In the genomic region with DNA sequence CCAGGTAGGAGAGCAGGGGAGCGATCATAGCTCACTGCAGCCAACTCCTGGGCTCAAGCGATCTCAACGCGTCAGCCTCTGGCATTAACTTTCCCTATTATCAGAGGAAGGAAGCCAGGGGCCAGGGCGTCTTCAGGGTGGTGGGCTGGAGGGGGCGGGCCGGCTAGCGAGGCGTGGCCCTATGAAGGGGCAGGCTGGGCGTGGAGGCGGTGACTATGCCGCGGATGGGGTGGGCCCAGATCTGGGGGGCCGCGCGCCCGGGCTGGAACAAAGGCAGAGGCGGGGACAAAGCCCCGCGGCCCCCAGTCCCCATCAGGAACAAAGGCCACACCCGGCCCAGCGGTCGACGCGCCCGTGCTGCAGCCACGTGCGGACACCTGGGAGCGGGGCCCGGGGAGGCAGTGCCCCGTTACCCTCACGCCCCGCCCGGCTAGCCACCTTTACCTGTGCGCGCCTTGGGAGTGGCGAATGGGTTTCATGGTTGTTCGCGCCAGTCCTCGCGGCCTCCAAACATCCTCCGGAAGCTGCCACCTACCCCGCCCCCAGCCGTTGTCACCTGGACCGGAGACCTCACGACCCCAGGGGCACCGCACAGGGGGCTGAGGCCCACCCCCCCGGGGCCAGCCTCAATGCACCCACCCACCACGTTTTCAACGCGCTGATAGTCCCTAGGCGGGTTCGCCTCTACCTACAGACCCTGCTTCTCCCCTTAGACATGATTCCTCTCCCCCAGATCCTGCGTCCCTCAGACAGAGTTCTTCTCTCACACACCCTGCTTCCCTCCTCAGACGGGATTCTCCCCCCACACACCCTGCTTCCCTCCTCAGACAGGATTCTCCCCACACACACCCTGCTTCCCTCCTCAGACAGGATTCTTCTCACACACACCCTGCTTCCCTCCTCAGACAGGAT, we compare ENCODE assay signal across 8 cellular contexts. TPM values are rescaled to one million over a fixed set of nuclear protein-coding genes. Genes with fewer than 3 reads are reported as not detected.
DNase-seq lines count a peak whose midpoint lies in the region; ATAC-seq, FAIRE-seq and TF ChIP-seq lines count a peak whose summit lies in the region.

No MANE protein-coding gene starts in this region.

- TF ChIP-seq CTCF in DND-41 (IDR thresholded peaks at IDR 0.05; ENCODE audit: borderline replicate concordance, extremely low read depth, low read length, poor library complexity, severe bottlenecking) = no peak
- TF ChIP-seq CTCF in bronchial epithelial cell (IDR thresholded peaks at IDR 0.05; ENCODE audit: insufficient read depth, low read length, severe bottlenecking) = no peak
- TF ChIP-seq CTCF in upper lobe of left lung (IDR thresholded peaks at IDR 0.05) = no peak

- H4K91ac ChIP-seq in mesenchymal stem cell (ENCODE audit: low read length) = peak overlapping the region; percentile 81

- peak overlapping the region; percentile 83 for H4K8ac ChIP-seq in mesenchymal stem cell (ENCODE audit: low read length)

- FAIRE-seq in bronchial epithelial cell (lab: Jason Lieb, UNC) (no peak), frontal cortex (lab: Jason Lieb, UNC) (no peak), urothelium cell line (lab: Jason Lieb, UNC) (no peak)

- peaks cover 6% of the 10 kb centered on the region for H3K27me3 ChIP-seq in DND-41 (ENCODE audit: insufficient read depth, low read length, poor library complexity)
- no peaks in the 10 kb centered on the region for H3K27me3 ChIP-seq in bronchial epithelial cell (ENCODE audit: control insufficient read depth, insufficient read depth, low read length)
- H3K27me3 ChIP-seq in mesenchymal stem cell (ENCODE audit: control insufficient read depth in 1 of 2, insufficient read depth in 1 of 2, low read length in 2 of 2) = peaks cover 33 to 44% of the 10 kb centered on the region in 2 experiments
- peaks cover 0 to 9% (median 3%) of the 10 kb centered on the region in 4 donors for H3K27me3 ChIP-seq in upper lobe of left lung

- TF ChIP-seq POLR2A in upper lobe of left lung (IDR thresholded peaks at IDR 0.05) = no peak

- DNase-seq in DND-41 (peak; percentile 86), NCI-H82 (lab: John Stamatoyannopoulos, UW) (peak; percentile 94), bronchial epithelial cell (ENCODE audit: low read depth) (no peak), mesenchymal stem cell (no peak), upper lobe of left lung (peak in 1 of 2 donors; percentile 87), frontal cortex (ENCODE audit: low spot score in 2 of 2) (no peak), urothelium cell line (ENCODE audit: low spot score) (no peak)

- no peaks in the 10 kb centered on the region for H3K79me1 ChIP-seq in mesenchymal stem cell (replicated peaks; ENCODE audit: low read length, poor library complexity, severe bottlenecking)

- H2BK120ac ChIP-seq in mesenchymal stem cell (ENCODE audit: low read depth, low read length) = no peak overlapping the region

- H2BK15ac ChIP-seq in mesenchymal stem cell (ENCODE audit: low read depth, poor library complexity, severe bottlenecking) = no peak overlapping the region

- H2AFZ ChIP-seq in DND-41 (ENCODE audit: low read depth, low read length) (peak overlapping the region; percentile 93), mesenchymal stem cell (ENCODE audit: low read depth, low read length) (peak overlapping the region; percentile 60)

- H3K9me3 ChIP-seq in DND-41 (ENCODE audit: insufficient read depth, low read length, severe bottlenecking) = no peaks in the 10 kb centered on the region
- H3K9me3 ChIP-seq in mesenchymal stem cell (ENCODE audit: control insufficient read depth, low read length) = no peaks in the 10 kb centered on the region
- no peaks in the 10 kb centered on the region for H3K9me3 ChIP-seq in upper lobe of left lung

- ATAC-seq in DND-41 (ENCODE audit: insufficient read depth, low read depth) = peak; percentile 95
- ATAC-seq in upper lobe of left lung (ENCODE audit: low FRiP score in 2 of 2) = peak; percentile 52 to 82
- ATAC-seq in GM19023 (IDR thresholded peaks at IDR 0.05; ENCODE audit: unreplicated experiment) = no peak

- H4K20me1 ChIP-seq in DND-41 (ENCODE audit: insufficient read depth, low read length) = no peaks in the 10 kb centered on the region

- peak overlapping the region in 1 of 2 experiments; percentile 50 for H3K23ac ChIP-seq in mesenchymal stem cell (ENCODE audit: low read length in 2 of 2)

- H2BK12ac ChIP-seq in mesenchymal stem cell (ENCODE audit: low read length in 2 of 2) = peak overlapping the region in 1 of 2 experiments; percentile 15

- peak overlapping the region; percentile 12 to 75 for H3K18ac ChIP-seq in mesenchymal stem cell (ENCODE audit: low read depth in 1 of 2, low read length in 2 of 2)

- no peak for TF ChIP-seq EP300 in upper lobe of left lung (IDR thresholded peaks at IDR 0.05)

- H3K4me3 ChIP-seq in DND-41 (ENCODE audit: low read depth in 1 of 2, low read length in 2 of 2) = peak overlapping the region; percentile 30 to 61; a peak in 3 of 4 replicates
- peak overlapping the region; percentile 35 for H3K4me3 ChIP-seq in bronchial epithelial cell (ENCODE audit: low read depth, low read length)
- H3K4me3 ChIP-seq in mesenchymal stem cell (ENCODE audit: insufficient read depth in 1 of 2, low read depth in 1 of 2, low read length in 2 of 2) = peak overlapping the region in 1 of 2 experiments; percentile 53
- peak overlapping the region in 3 of 4 donors; percentile 34 to 42 (median 41) for H3K4me3 ChIP-seq in upper lobe of left lung

- no peaks in the 10 kb centered on the region for H3K79me2 ChIP-seq in DND-41 (ENCODE audit: insufficient read depth, low read length)

- H3K14ac ChIP-seq in mesenchymal stem cell (ENCODE audit: low read length in 2 of 2) = peak overlapping the region in 1 of 2 experiments; percentile 12

- no peak overlapping the region for H3K4ac ChIP-seq in mesenchymal stem cell (ENCODE audit: low read depth in 1 of 2, low read length in 2 of 2)

- H3K4me1 ChIP-seq in DND-41 (ENCODE audit: insufficient read depth, low read length) = peaks cover 29% of the 10 kb centered on the region
- H3K4me1 ChIP-seq in mesenchymal stem cell (ENCODE audit: control insufficient read depth, insufficient read depth, low read depth, low read length) = peaks cover 8% of the 10 kb centered on the region
- peaks cover 10 to 20% (median 14%) of the 10 kb centered on the region in 4 donors for H3K4me1 ChIP-seq in upper lobe of left lung

- WGBS in mesenchymal stem cell = 3% methylated on average over 43 of the region's 55 CpGs
- WGBS in upper lobe of left lung, 2 donors = 3 to 7% methylated on average over 24 to 49 of the region's 55 CpGs

- peak overlapping the region; percentile 64 for H3K9ac ChIP-seq in DND-41 (ENCODE audit: low read depth, low read length)
- no peak overlapping the region for H3K9ac ChIP-seq in mesenchymal stem cell (ENCODE audit: low read length)

- peak overlapping the region; percentile 88 for H3K4me2 ChIP-seq in DND-41 (ENCODE audit: insufficient read depth, low read length)
- peak overlapping the region; percentile 85 for H3K4me2 ChIP-seq in mesenchymal stem cell (ENCODE audit: low read length, poor library complexity, severe bottlenecking)

- no peak overlapping the region for H2AK5ac ChIP-seq in mesenchymal stem cell (ENCODE audit: low read length, severe bottlenecking)

- H3K27ac ChIP-seq in DND-41 (ENCODE audit: low read length) = peak overlapping the region; percentile 57
- no peak overlapping the region for H3K27ac ChIP-seq in mesenchymal stem cell (ENCODE audit: low read length, poor library complexity, severe bottlenecking)
- peak overlapping the region; percentile 17 to 69 (median 40) for H3K27ac ChIP-seq in upper lobe of left lung

- H2BK5ac ChIP-seq in mesenchymal stem cell (ENCODE audit: low read depth, low read length, poor library complexity, severe bottlenecking) = no peak overlapping the region

- no peaks in the 10 kb centered on the region for H3K36me3 ChIP-seq in DND-41 (ENCODE audit: insufficient read depth, low read length)
- H3K36me3 ChIP-seq in bronchial epithelial cell (ENCODE audit: control insufficient read depth, insufficient read depth, low read length) = no peaks in the 10 kb centered on the region
- H3K36me3 ChIP-seq in mesenchymal stem cell (ENCODE audit: control insufficient read depth in 1 of 2, insufficient read depth in 2 of 2, low read depth in 1 of 2, low read length in 2 of 2) = no peaks in the 10 kb centered on the region
- no peaks in the 10 kb centered on the region for H3K36me3 ChIP-seq in upper lobe of left lung

RNA-seq across cellular contexts. Expression of a gene that starts 5.4 kb away (rescaled TPM):
- 270 and 277 TPM in 2 replicates for total RNA-seq in bronchial epithelial cell
- polyA plus RNA-seq in mesenchymal stem cell (2013, experiment 1 of 2) = 229 TPM
- 226 TPM for polyA plus RNA-seq in mesenchymal stem cell (2013, experiment 2 of 2)
- 100 to 1,000 TPM; 197 to 283 (median 213) TPM for total RNA-seq in upper lobe of left lung
- 332 TPM for total RNA-seq in frontal cortex

RNA-seq across cellular contexts. Expression of a gene that starts 16.4 kb away (rescaled TPM):
- total RNA-seq in bronchial epithelial cell (166 and 219 TPM in 2 replicates), upper lobe of left lung (100 to 1,000 TPM in 5 of 6 donors, 10 to 100 TPM in 1; 75.4 to 162 (median 123) TPM), frontal cortex (62.8 TPM)
- 148 TPM for polyA plus RNA-seq in mesenchymal stem cell (2013, experiment 1 of 2)
- polyA plus RNA-seq in mesenchymal stem cell (2013, experiment 2 of 2) = 144 TPM

RNA-seq across cellular contexts. Expression of a gene that starts 18.9 kb away (rescaled TPM):
- total RNA-seq in bronchial epithelial cell (3.4 and 5.1 TPM in 2 replicates), upper lobe of left lung (10 to 100 TPM; 11.9 to 19.7 (median 15.0) TPM), frontal cortex (6.9 TPM)
- 12.3 TPM for polyA plus RNA-seq in mesenchymal stem cell (2013, experiment 1 of 2)
- 12.7 TPM for polyA plus RNA-seq in mesenchymal stem cell (2013, experiment 2 of 2)

RNA-seq across cellular contexts. Expression of a gene that starts 19.9 kb away (rescaled TPM):
- total RNA-seq in bronchial epithelial cell (128 and 159 TPM in 2 replicates), upper lobe of left lung (10 to 100 TPM; 33.0 to 53.9 (median 41.6) TPM), frontal cortex (64.8 TPM)
- 81.0 TPM for polyA plus RNA-seq in mesenchymal stem cell (2013, experiment 1 of 2)
- polyA plus RNA-seq in mesenchymal stem cell (2013, experiment 2 of 2) = 78.3 TPM

RNA-seq across cellular contexts. Expression of a gene that starts 26.7 kb away (rescaled TPM):
- total RNA-seq in bronchial epithelial cell (11.1 and 28.8 TPM in 2 replicates), upper lobe of left lung (10 to 100 TPM in 1 of 6 donors, 1 to 10 TPM in 5; 1.6 to 12.2 (median 6.9) TPM), frontal cortex (6.9 TPM)
- polyA plus RNA-seq in mesenchymal stem cell (2013, experiment 1 of 2) = 11.7 TPM
- 12.9 TPM for polyA plus RNA-seq in mesenchymal stem cell (2013, experiment 2 of 2)

Comparison
In these comparisons a context has a peak if more than half of its experiments do, and no peak if none do; other contexts are left out.
1. DNase-seq: peak in DND-41 (single experiment) and NCI-H82 (single experiment); none in bronchial epithelial cell (single experiment), mesenchymal stem cell (single experiment), frontal cortex (0 of 2) and urothelium cell line (single experiment).